Comparison of ENCODE assay signal across 1 cellular context in the genomic region with DNA sequence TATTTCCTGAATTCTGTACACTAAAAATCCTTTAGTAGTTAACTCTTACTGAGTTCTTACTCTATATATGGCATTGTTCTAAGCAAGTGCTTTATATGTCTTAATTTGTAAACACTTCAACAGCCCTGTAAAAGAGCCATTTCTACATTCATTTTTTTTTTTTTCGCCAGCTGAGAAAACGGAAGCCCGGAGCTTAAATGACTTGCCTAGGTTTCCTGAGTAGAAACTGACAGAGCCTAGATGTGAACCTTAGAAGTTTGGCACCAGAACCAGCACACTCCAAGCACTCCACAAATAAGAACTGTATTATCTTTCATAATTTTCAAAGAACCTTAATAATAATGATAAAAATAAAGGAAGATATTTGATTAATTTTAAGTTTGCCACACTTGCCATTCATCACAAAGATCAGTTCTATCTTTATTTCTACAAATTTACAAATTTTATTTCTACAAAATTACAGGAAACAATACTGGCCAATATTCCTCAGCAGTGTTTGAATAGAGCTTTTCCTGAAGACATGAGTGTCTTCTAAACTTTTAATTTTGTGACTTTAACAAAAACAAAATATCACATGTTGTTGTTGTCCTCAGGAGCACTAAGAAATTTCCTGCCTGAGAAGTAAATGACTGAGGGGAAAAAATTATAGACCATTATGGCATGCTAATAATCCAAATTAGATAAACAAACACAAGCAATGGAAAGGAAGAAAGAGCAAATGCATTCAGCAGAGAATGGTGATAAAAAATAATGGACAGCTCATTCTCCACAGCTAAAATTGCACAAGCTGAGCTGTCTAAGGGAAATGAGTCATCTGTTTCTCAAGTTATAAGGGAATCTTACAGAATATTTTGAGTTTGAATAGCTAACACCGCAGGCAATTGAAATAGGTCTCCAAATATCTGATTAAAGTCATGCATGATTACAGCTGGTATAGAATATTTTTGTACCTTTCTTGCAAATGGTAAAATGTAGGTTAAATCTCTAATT.
TF ChIP-seq lines count a peak whose summit lies in the region.

No MANE protein-coding gene starts in this region.

TF ChIP-seq in IMR-90, 13 proteins besides CTCF, POLR2A, EP300 and RAD21 (continued from another document):
- TF ChIP-seq, protein P1, sequence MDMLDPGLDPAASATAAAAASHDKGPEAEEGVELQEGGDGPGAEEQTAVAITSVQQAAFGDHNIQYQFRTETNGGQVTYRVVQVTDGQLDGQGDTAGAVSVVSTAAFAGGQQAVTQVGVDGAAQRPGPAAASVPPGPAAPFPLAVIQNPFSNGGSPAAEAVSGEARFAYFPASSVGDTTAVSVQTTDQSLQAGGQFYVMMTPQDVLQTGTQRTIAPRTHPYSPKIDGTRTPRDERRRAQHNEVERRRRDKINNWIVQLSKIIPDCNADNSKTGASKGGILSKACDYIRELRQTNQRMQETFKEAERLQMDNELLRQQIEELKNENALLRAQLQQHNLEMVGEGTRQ (IDR thresholded peaks at IDR 0.05; ENCODE audit: low read depth, low read length) = no peak
- no peak for TF ChIP-seq SMC3 (IDR thresholded peaks at IDR 0.05; ENCODE audit: low read depth, low read length)
- TF ChIP-seq CEBPB (IDR thresholded peaks at IDR 0.05; ENCODE audit: low read depth, low read length) = peak; percentile 98
- TF ChIP-seq MAZ (IDR thresholded peaks at IDR 0.05; ENCODE audit: borderline replicate concordance, low read depth, low read length) = no peak
- TF ChIP-seq MXI1 (IDR thresholded peaks at IDR 0.05; ENCODE audit: borderline replicate concordance, low read depth, low read length) = no peak
- TF ChIP-seq MAFK (IDR thresholded peaks at IDR 0.05; ENCODE audit: low read depth, low read length) = no peak
